23 cellular contexts compared by ENCODE assay signal in genomic region chr3:68352031-68352430, GRCh38.
"Had no signal": no experiment of that assay in that cellular context is flagged by ENCODE, and none has a peak within 500 bp of the region (broad histone marks: within the 10 kb centered on the region; RNA-seq: fewer than 3 reads in every experiment).

No MANE protein-coding gene starts in this region.

- H3K27me3 ChIP-seq: dorsolateral prefrontal cortex, esophagus muscularis mucosa, foreskin keratinocyte, gastroesophageal sphincter, heart left ventricle, hepatocyte, left lung had no signal

- H3K4me3 ChIP-seq: coronary artery, dorsolateral prefrontal cortex, esophagus muscularis mucosa, gastroesophageal sphincter, heart left ventricle, hepatocyte, left lung, lower lobe of right lung, mucosa of descending colon had no signal

- H3K36me3 ChIP-seq: esophagus muscularis mucosa, gastroesophageal sphincter, heart left ventricle, left lung, lower lobe of right lung had no signal

- DNase-seq: dermis blood vessel endothelial cell; dorsolateral prefrontal cortex; effector CD4-positive, alpha-beta T cell; effector memory CD4-positive, alpha-beta T cell; foreskin keratinocyte; heart left ventricle; hypothalamus; immature natural killer cell; islet precursor cell; kidney; kidney glomerular epithelial cell; left colon; left lung; left ventricle myocardium superior; lower lobe of right lung; mesenchymal stem cell; mucosa of descending colon; naive B cell had no signal

- H3K9me3 Mint-ChIP-seq: mesothelial cell of epicardium had no signal

- H3K4me3 Mint-ChIP-seq: immature natural killer cell, mesothelial cell of epicardium, naive B cell had no signal

- ATAC-seq: foreskin keratinocyte, gastroesophageal sphincter, heart left ventricle, left colon, left lung, left ventricle myocardium superior, lower lobe of right lung, mucosa of descending colon had no signal

- H3K36me3 Mint-ChIP-seq: immature natural killer cell, mesothelial cell of epicardium, naive B cell had no signal

- H3K27ac Mint-ChIP-seq: immature natural killer cell, mesothelial cell of epicardium, naive B cell had no signal

- H3K4me1 Mint-ChIP-seq: immature natural killer cell, naive B cell had no signal

- H3K27ac ChIP-seq: coronary artery, dorsolateral prefrontal cortex, esophagus muscularis mucosa, foreskin keratinocyte, gastroesophageal sphincter, heart left ventricle, hepatocyte, left lung, lower lobe of right lung had no signal

- H3K4me1 ChIP-seq: esophagus muscularis mucosa, foreskin keratinocyte, gastroesophageal sphincter, heart left ventricle, left lung, lower lobe of right lung had no signal

- H3K9me3 ChIP-seq: esophagus muscularis mucosa, gastroesophageal sphincter, heart left ventricle, left lung, lower lobe of right lung, mucosa of descending colon had no signal
